In genomic region chr1:91404151-91405012, GRCh38 we compare ENCODE assay signal across 8 cellular contexts. TPM values are rescaled to one million over a fixed set of nuclear protein-coding genes. Genes with fewer than 3 reads are reported as not detected.
DNase-seq lines count a peak whose midpoint lies in the region; ATAC-seq and TF ChIP-seq lines count a peak whose summit lies in the region.

HFM1 (minus strand) TSS chr1:91404837; CDS start chr1:91401082, 3,755 bp downstream.

- H3K27ac ChIP-seq in right lobe of liver: peak within 1 kb of the TSS in 1 of 3 donors; percentile 64

- peaks cover 11% of the 10 kb centered on the region for H3K4me1 Mint-ChIP-seq in dendritic cell treated with granulocyte-macrophage colony-stimulating factor and Interleukin-4, amounts not matched to agents 40 ng/mL and 50 ng/mL, for 4 days (ENCODE audit: low read depth)

- peaks cover 0 to 12% of the 10 kb centered on the region in 2 donors for H3K27me3 ChIP-seq in right lobe of liver

- WGBS in right lobe of liver (ENCODE audit: insufficient coverage, low coverage, low lambda C conversion rate, missing lambda C conversion rate): 2% methylated on average over 20 of the region's 69 CpGs

- H3K27me3 Mint-ChIP-seq in dendritic cell treated with granulocyte-macrophage colony-stimulating factor and Interleukin-4, amounts not matched to agents 40 ng/mL and 50 ng/mL, for 4 days: peaks cover 29% of the 10 kb centered on the region

- no peak for TF ChIP-seq POLR2A in right lobe of liver (IDR thresholded peaks at IDR 0.05)

- TF ChIP-seq CTCF in right lobe of liver (IDR thresholded peaks at IDR 0.05): peak in 1 of 4 donors; percentile 5

- peak; percentile 2 to 24 (median 16) for DNase-seq in stimulated activated naive CD4-positive, alpha-beta T cell (lab: John Stamatoyannopoulos, UW)
- DNase-seq in stimulated activated naive CD4-positive, alpha-beta T cell treated with Interleukin-2 at 50 U/mL for 16 hours (lab: John Stamatoyannopoulos, UW): no peak
- DNase-seq in NCI-H1930 (lab: John Stamatoyannopoulos, UW) (peak; percentile 82 to 89), right lobe of liver (peak; percentile 61 to 80 (median 69))
- peak; percentile 37 for DNase-seq in activated CD4-positive, CD25-positive, alpha-beta regulatory T cell treated with anti-CD3 and anti-CD28 coated beads, Interleukin-2, amount 50 U/mL, for 72 hours
- peak; percentile 54 to 59 for DNase-seq in stimulated activated CD4-positive, alpha-beta T cell treated with anti-CD3 and anti-CD28 coated beads, Interleukin-4, amount 100 ng/mL, for 4 hours

- no peaks in the 10 kb centered on the region for H3K9me3 Mint-ChIP-seq in dendritic cell treated with granulocyte-macrophage colony-stimulating factor and Interleukin-4, amounts not matched to agents 40 ng/mL and 50 ng/mL, for 4 days

- peaks cover 0 to 12% (median 0%) of the 10 kb centered on the region in 4 donors for H3K4me1 ChIP-seq in right lobe of liver

- intact Hi-C loops in dendritic cell treated with granulocyte-macrophage colony-stimulating factor and Interleukin-4, amounts not matched to agents 40 ng/mL and 50 ng/mL, for 4 days (cut with micrococcal nuclease): no loop called here
- intact Hi-C loops in right lobe of liver (cut with DNase I): no loop called here

- no peaks in the 10 kb centered on the region for H3K36me3 Mint-ChIP-seq in dendritic cell treated with granulocyte-macrophage colony-stimulating factor and Interleukin-4, amounts not matched to agents 40 ng/mL and 50 ng/mL, for 4 days (ENCODE audit: low read depth)

- peak; percentile 97 for ATAC-seq in HG02870 (IDR thresholded peaks at IDR 0.05; ENCODE audit: unreplicated experiment)
- ATAC-seq in right lobe of liver: peak; percentile 94 to 98 (median 96)

- peak within 1 kb of the TSS; percentile 38 to 52 (median 42) for H3K4me3 ChIP-seq in right lobe of liver

- H3K4me3 Mint-ChIP-seq in dendritic cell treated with granulocyte-macrophage colony-stimulating factor and Interleukin-4, amounts not matched to agents 40 ng/mL and 50 ng/mL, for 4 days: peak within 1 kb of the TSS; percentile 63

- no peak within 1 kb of the TSS for H3K27ac Mint-ChIP-seq in dendritic cell treated with granulocyte-macrophage colony-stimulating factor and Interleukin-4, amounts not matched to agents 40 ng/mL and 50 ng/mL, for 4 days

- H3K9me3 ChIP-seq in right lobe of liver: no peaks in the 10 kb centered on the region

- H3K36me3 ChIP-seq in right lobe of liver: no peaks in the 10 kb centered on the region

RNA-seq across cellular contexts. Expression of gene HFM1, which starts in this region (rescaled TPM):
- total RNA-seq in right lobe of liver: under 1 TPM in 2 of 6 experiments, not detected in 4; 0.07 to 0.35 TPM

Comparison
In these comparisons a context has a peak if more than half of its experiments do, and no peak if none do; other contexts are left out.
1. Peak in DNase-seq, ATAC-seq and H3K4me3 ChIP-seq in right lobe of liver; RNA of the gene not detected or under 1 TPM.